In genomic region chr3:103381286-103381685, GRCh38 we compare ENCODE assay signal across 19 cellular contexts.
DNase-seq lines count a peak whose midpoint lies in the region; ATAC-seq and TF ChIP-seq lines count a peak whose summit lies in the region.
"Had no signal": no experiment of that assay in that cellular context is flagged by ENCODE, and none has a peak within 500 bp of the region (broad histone marks: within the 10 kb centered on the region; RNA-seq: fewer than 3 reads in every experiment).

No MANE protein-coding gene starts in this region.

- H3K9me3 Mint-ChIP-seq in WTC11: no peaks in the 10 kb centered on the region
- no peaks in the 10 kb centered on the region for H3K9me3 Mint-ChIP-seq in mesothelial cell of epicardium
- no peaks in the 10 kb centered on the region for H3K9me3 Mint-ChIP-seq in type B pancreatic cell

- POLR2A ChIA-PET in SK-N-SH (lab: Yijun Ruan, JAX) (no interaction called here), WTC11 (lab: Charles Lee) (no interaction called here)

- H3K79me2 ChIP-seq in SK-N-SH (ENCODE audit: insufficient read depth): no peaks in the 10 kb centered on the region

- H4K20me1 ChIP-seq in SK-N-SH (ENCODE audit: insufficient read depth): no peaks in the 10 kb centered on the region
- H4K20me1 ChIP-seq: BLaER1 had no signal

- H2AFZ ChIP-seq in SK-N-SH (ENCODE audit: low read depth): 0 out of 2 replicates have a peak overlapping the region, but pooled peaks have one; percentile 4

- no peak for TF ChIP-seq RAD21 in SK-N-SH (IDR thresholded peaks at IDR 0.05; ENCODE audit: low read length)

- 86% methylated on average over 5 of the region's 5 CpGs for WGBS in SK-N-SH (ENCODE audit: low lambda C conversion rate)

- H3K4me1 ChIP-seq in SK-N-SH (ENCODE audit: control insufficient read depth in 1 of 2, insufficient read depth in 2 of 2, low read depth in 1 of 2, low read length in 1 of 2): no peaks in the 10 kb centered on the region; a peak in 1 of 4 replicates
- H3K4me1 ChIP-seq: A549, BLaER1 had no signal

- H3K9me2 ChIP-seq in SK-N-SH: no peaks in the 10 kb centered on the region

- H3K27me3 ChIP-seq in SK-N-SH (ENCODE audit: insufficient read depth): no peaks in the 10 kb centered on the region
- H3K27me3 ChIP-seq: BLaER1 had no signal

- H3K4me3 Mint-ChIP-seq in WTC11 (no peak overlapping the region), mesothelial cell of epicardium (no peak overlapping the region), type B pancreatic cell (no peak overlapping the region)
- H3K4me3 Mint-ChIP-seq: CD14-positive monocyte; CD4-positive, alpha-beta memory T cell had no signal

- 0 out of 2 replicates have a peak overlapping the region, but pooled peaks have one; percentile 57 for H3K27ac Mint-ChIP-seq in WTC11
- H3K27ac Mint-ChIP-seq in mesothelial cell of epicardium: peak overlapping the region; percentile 70
- peak overlapping the region; percentile 14 for H3K27ac Mint-ChIP-seq in type B pancreatic cell
- H3K27ac Mint-ChIP-seq: CD14-positive monocyte; CD4-positive, alpha-beta memory T cell had no signal

- H3K27me3 Mint-ChIP-seq in WTC11 (ENCODE audit: low read depth): no peaks in the 10 kb centered on the region
- H3K27me3 Mint-ChIP-seq in mesothelial cell of epicardium (ENCODE audit: low read depth): no peaks in the 10 kb centered on the region
- H3K27me3 Mint-ChIP-seq in type B pancreatic cell: no peaks in the 10 kb centered on the region
- H3K27me3 Mint-ChIP-seq: CD4-positive, alpha-beta memory T cell had no signal

- H3K36me3 Mint-ChIP-seq in WTC11: no peaks in the 10 kb centered on the region
- H3K36me3 Mint-ChIP-seq in mesothelial cell of epicardium: no peaks in the 10 kb centered on the region
- H3K36me3 Mint-ChIP-seq in type B pancreatic cell: no peaks in the 10 kb centered on the region
- H3K36me3 Mint-ChIP-seq: CD14-positive monocyte; CD4-positive, alpha-beta memory T cell had no signal

- H3K27ac ChIP-seq in SK-N-SH (ENCODE audit: low read depth in 2 of 2, low read length in 1 of 2): no peak overlapping the region
- H3K27ac ChIP-seq: 22Rv1, A549, BLaER1 had no signal

- H3K4me2 ChIP-seq in SK-N-SH: no peak overlapping the region
- H3K4me2 ChIP-seq: A549, BLaER1 had no signal

- no peaks in the 10 kb centered on the region for H3K36me3 ChIP-seq in SK-N-SH (replicated peaks in 1 of 2; ENCODE audit: control insufficient read depth in 1 of 2, insufficient read depth in 2 of 2, low read length in 1 of 2)
- H3K36me3 ChIP-seq: BLaER1 had no signal

- no peak for TF ChIP-seq EP300 in SK-N-SH (IDR thresholded peaks at IDR 0.05; ENCODE audit: borderline replicate concordance in 1 of 2, low read depth in 1 of 2, low read length in 1 of 2)

- CTCF ChIA-PET in SK-N-SH (lab: Yijun Ruan, JAX) (interaction anchor here (1.0 kb wide), 1 partner anchor 29 kb away, joined by 3 read pairs; no protein-coding TSS in a partner anchor), WTC11 (lab: Charles Lee) (interaction anchor here (0.7 kb wide), 2 partner anchors 29 to 227 kb away, joined by 3 to 5 read pairs; no protein-coding TSS in a partner anchor)

- no peak for TF ChIP-seq CTCF in SK-N-SH (IDR thresholded peaks at IDR 0.05)
- TF ChIP-seq CTCF in WTC11 (IDR thresholded peaks at IDR 0.05): no peak
- no peak for TF ChIP-seq CTCF in mesothelial cell of epicardium (IDR thresholded peaks at IDR 0.05; ENCODE audit: unreplicated experiment)
- no peak for TF ChIP-seq CTCF in type B pancreatic cell (conservative IDR thresholded peaks at IDR 0.05)

- no peak overlapping the region for H3K9ac ChIP-seq in SK-N-SH
- H3K9ac ChIP-seq: BLaER1 had no signal

- no peaks in the 10 kb centered on the region for H3F3A ChIP-seq in SK-N-SH (replicated peaks; ENCODE audit: insufficient read depth)

- ATAC-seq in SK-N-SH treated with all-trans-retinoic acid at 6 μM for 48 hours: no peak
- ATAC-seq in WTC11: peak; percentile 28; the same call in 1 of the 2 replicates
- ATAC-seq: A549, HCT116, HepG2 had no signal

- H3K4me1 Mint-ChIP-seq in WTC11: peaks cover 3% of the 10 kb centered on the region; the same call in 1 of the 2 replicates
- peaks cover 21% of the 10 kb centered on the region for H3K4me1 Mint-ChIP-seq in mesothelial cell of epicardium
- H3K4me1 Mint-ChIP-seq in type B pancreatic cell (ENCODE audit: unreplicated experiment): peaks cover 4% of the 10 kb centered on the region
- H3K4me1 Mint-ChIP-seq: CD14-positive monocyte; CD4-positive, alpha-beta memory T cell had no signal

- DNase-seq in SK-N-SH (no peak), WTC11 (ENCODE audit: low spot score) (no peak), mesothelial cell of epicardium (ENCODE audit: low spot score in 2 of 2, unreplicated experiment in 2 of 2) (no peak), type B pancreatic cell (ENCODE audit: extremely low spot score, unreplicated experiment) (no peak), NCI-H774 (lab: John Stamatoyannopoulos, UW) (no peak), anterior cingulate cortex (lab: John Stamatoyannopoulos, UW) (no peak)
- DNase-seq in activated T-cell treated with anti-CD3 and anti-CD28 coated beads, Interleukin-2, amount 50 U/mL, for 1 hour: no peak
- DNase-seq: CD4-positive, alpha-beta memory T cell; DMS79 treated with DMSO at 0.1 percent for 48 hours; GF-D8; GOT3; H7 had no signal

- H3K4me3 ChIP-seq in SK-N-SH (ENCODE audit: low read depth in 2 of 2, low read length in 1 of 2): no peak overlapping the region
- H3K4me3 ChIP-seq: A549, BLaER1 had no signal

- no peaks in the 10 kb centered on the region for H3K9me3 ChIP-seq in SK-N-SH
- H3K9me3 ChIP-seq: A549, BLaER1 had no signal

TF ChIP-seq in SK-N-SH treated with all-trans-retinoic acid at 6 μM for 48 hours, 23 proteins besides CTCF, POLR2A, EP300 and RAD21 (continues in another document):
- no peak for TF ChIP-seq ZNF8 (CRISPR knock-in tag; IDR thresholded peaks at IDR 0.05)
- no peak for TF ChIP-seq CREB5 (CRISPR knock-in tag; IDR thresholded peaks at IDR 0.05; ENCODE audit: low read depth)
- TF ChIP-seq POU6F1 (CRISPR knock-in tag; IDR thresholded peaks at IDR 0.05; ENCODE audit: borderline replicate concordance, low read depth): no peak
- TF ChIP-seq GLIS3 (CRISPR knock-in tag; IDR thresholded peaks at IDR 0.05): no peak

TF ChIP-seq in WTC11, 78 proteins besides CTCF, POLR2A, EP300 and RAD21 (continues in another document):
- TF ChIP-seq MLX (CRISPR knock-in tag; IDR thresholded peaks at IDR 0.05) (no peak), TEAD1 (CRISPR knock-in tag; IDR thresholded peaks at IDR 0.05) (no peak), NFYB (CRISPR knock-in tag; conservative IDR thresholded peaks at IDR 0.05; ENCODE audit: low read depth) (no peak), NR2C2 (CRISPR knock-in tag; IDR thresholded peaks at IDR 0.05) (no peak), ZNF317 (CRISPR knock-in tag; IDR thresholded peaks at IDR 0.05; ENCODE audit: borderline replicate concordance, low read depth) (no peak), ZNF532 (CRISPR knock-in tag; IDR thresholded peaks at IDR 0.05; ENCODE audit: borderline replicate concordance) (no peak), ZNF425 (CRISPR knock-in tag; conservative IDR thresholded peaks at IDR 0.05) (no peak)

Comparison
In these comparisons a context has a peak if more than half of its experiments do, and no peak if none do; other contexts are left out.
1. H3K27ac Mint-ChIP-seq: peak in every context shown above with its lines; median percentile 70 in mesothelial cell of epicardium; 57 in WTC11; 14 in type B pancreatic cell.